In genomic region chr6:44826277-44826676, GRCh38 we compare ENCODE assay signal across 14 cellular contexts.
A peak's percentile ranks its signal among the peaks of the same experiment; 100 is the strongest.
DNase-seq lines count a peak whose midpoint lies in the region; ATAC-seq and TF ChIP-seq lines count a peak whose summit lies in the region.
"Had no signal": no experiment of that assay in that cellular context is flagged by ENCODE, and none has a peak within 500 bp of the region (broad histone marks: within the 10 kb centered on the region; RNA-seq: fewer than 3 reads in every experiment).

No MANE protein-coding gene starts in this region.

- peaks cover 12% of the 10 kb centered on the region for H3K4me1 ChIP-seq in hepatocyte (ENCODE audit: insufficient read depth)
- H3K4me1 ChIP-seq: BE2C had no signal

- no peaks in the 10 kb centered on the region for H3K9me3 ChIP-seq in hepatocyte (ENCODE audit: low read depth)
- H3K9me3 ChIP-seq: BE2C, HAP-1 had no signal

- H3K27ac ChIP-seq in 22Rv1: peak overlapping the region; percentile 54
- peak overlapping the region; percentile 92 for H3K27ac ChIP-seq in VCaP
- no peak overlapping the region for H3K27ac ChIP-seq in hepatocyte
- H3K27ac ChIP-seq: C4-2B, GM23248 had no signal

- WGBS in hepatocyte (ENCODE audit: low lambda C conversion rate, missing lambda C conversion rate): 50% methylated on average over 2 of the region's 2 CpGs

- H3K4me3 ChIP-seq in hepatocyte: no peak overlapping the region
- H3K4me3 ChIP-seq: GM23248, HAP-1 had no signal

- H3K79me2 ChIP-seq in hepatocyte: no peaks in the 10 kb centered on the region

- H3K9me2 ChIP-seq in hepatocyte (replicated peaks; ENCODE audit: insufficient read depth): no peaks in the 10 kb centered on the region

- ATAC-seq in GM21423 (IDR thresholded peaks at IDR 0.05; ENCODE audit: unreplicated experiment): no peak

- H4K20me1 ChIP-seq in hepatocyte (ENCODE audit: insufficient read depth, poor library complexity, severe bottlenecking): no peaks in the 10 kb centered on the region

- no peak for TF ChIP-seq CTCF in 22Rv1 (IDR thresholded peaks at IDR 0.05)
- no peak for TF ChIP-seq CTCF in VCaP (conservative IDR thresholded peaks at IDR 0.05)
- TF ChIP-seq CTCF in hepatocyte (IDR thresholded peaks at IDR 0.05; ENCODE audit: poor library complexity): no peak

- peak overlapping the region; percentile 22 for H3K4me2 ChIP-seq in hepatocyte

- DNase-seq in NCI-H526 treated with DMSO at 0.1 percent for 48 hours (lab: John Stamatoyannopoulos, UW) (peak; percentile 64), hepatocyte (ENCODE audit: low spot score) (no peak), C1 segment of cervical spinal cord (lab: John Stamatoyannopoulos, UW) (no peak), activated T-cell treated with anti-CD3 and anti-CD28 coated beads for 4 hours (no peak), NCI-H2227 (lab: John Stamatoyannopoulos, UW; ENCODE audit: unreplicated experiment) (no peak)
- DNase-seq: ACHN; BE2C; CD4-positive, alpha-beta T cell; GM23248 had no signal

- no peaks in the 10 kb centered on the region for H3K27me3 ChIP-seq in hepatocyte
- H3K27me3 ChIP-seq: BE2C had no signal

- no peaks in the 10 kb centered on the region for H3K36me3 ChIP-seq in hepatocyte (replicated peaks; ENCODE audit: insufficient read depth, low read depth)
- H3K36me3 ChIP-seq: BE2C, HAP-1 had no signal

- no peak overlapping the region for H2AFZ ChIP-seq in hepatocyte
- H2AFZ ChIP-seq: GM23248 had no signal
